1 cellular context compared by ENCODE assay signal in the genomic region with DNA sequence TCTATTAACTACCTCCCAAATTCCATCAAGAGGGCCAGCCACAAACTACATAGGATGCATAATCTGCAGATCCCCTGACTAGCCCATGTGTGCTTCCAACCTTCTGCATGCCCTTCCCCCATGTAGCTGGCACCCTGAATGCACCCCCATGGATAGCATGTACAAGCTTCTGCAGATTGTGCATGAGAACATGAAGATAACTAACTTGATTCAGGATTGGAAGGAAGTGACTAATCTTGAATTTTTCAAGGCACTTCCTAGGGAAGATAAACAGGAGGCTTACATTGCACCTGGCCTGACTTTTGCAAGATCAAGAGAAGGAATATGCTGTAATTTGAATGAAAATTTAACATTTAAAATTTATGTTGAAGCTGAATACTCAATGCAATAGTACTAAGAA.
TF ChIP-seq lines count a peak whose summit lies in the region.

No MANE protein-coding gene starts in this region.

TF ChIP-seq in SK-N-SH treated with all-trans-retinoic acid at 6 μM for 48 hours, 23 proteins besides CTCF, POLR2A, EP300 and RAD21 (continued from another document):
- TF ChIP-seq, protein P1, sequence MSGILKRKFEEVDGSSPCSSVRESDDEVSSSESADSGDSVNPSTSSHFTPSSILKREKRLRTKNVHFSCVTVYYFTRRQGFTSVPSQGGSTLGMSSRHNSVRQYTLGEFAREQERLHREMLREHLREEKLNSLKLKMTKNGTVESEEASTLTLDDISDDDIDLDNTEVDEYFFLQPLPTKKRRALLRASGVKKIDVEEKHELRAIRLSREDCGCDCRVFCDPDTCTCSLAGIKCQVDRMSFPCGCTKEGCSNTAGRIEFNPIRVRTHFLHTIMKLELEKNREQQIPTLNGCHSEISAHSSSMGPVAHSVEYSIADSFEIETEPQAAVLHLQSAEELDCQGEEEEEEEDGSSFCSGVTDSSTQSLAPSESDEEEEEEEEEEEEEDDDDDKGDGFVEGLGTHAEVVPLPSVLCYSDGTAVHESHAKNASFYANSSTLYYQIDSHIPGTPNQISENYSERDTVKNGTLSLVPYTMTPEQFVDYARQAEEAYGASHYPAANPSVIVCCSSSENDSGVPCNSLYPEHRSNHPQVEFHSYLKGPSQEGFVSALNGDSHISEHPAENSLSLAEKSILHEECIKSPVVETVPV (CRISPR knock-in tag; IDR thresholded peaks at IDR 0.05): no peak
- TF ChIP-seq ESRRG (CRISPR knock-in tag; IDR thresholded peaks at IDR 0.05): no peak
- TF ChIP-seq ZNF70 (CRISPR knock-in tag; IDR thresholded peaks at IDR 0.05): no peak
- TF ChIP-seq, protein P2, sequence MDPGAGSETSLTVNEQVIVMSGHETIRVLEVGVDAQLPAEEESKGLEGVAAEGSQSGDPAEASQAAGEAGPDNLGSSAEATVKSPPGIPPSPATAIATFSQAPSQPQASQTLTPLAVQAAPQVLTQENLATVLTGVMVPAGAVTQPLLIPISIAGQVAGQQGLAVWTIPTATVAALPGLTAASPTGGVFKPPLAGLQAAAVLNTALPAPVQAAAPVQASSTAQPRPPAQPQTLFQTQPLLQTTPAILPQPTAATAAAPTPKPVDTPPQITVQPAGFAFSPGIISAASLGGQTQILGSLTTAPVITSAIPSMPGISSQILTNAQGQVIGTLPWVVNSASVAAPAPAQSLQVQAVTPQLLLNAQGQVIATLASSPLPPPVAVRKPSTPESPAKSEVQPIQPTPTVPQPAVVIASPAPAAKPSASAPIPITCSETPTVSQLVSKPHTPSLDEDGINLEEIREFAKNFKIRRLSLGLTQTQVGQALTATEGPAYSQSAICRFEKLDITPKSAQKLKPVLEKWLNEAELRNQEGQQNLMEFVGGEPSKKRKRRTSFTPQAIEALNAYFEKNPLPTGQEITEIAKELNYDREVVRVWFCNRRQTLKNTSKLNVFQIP (CRISPR knock-in tag; IDR thresholded peaks at IDR 0.05; ENCODE audit: borderline replicate concordance, low read depth): no peak
- no peak for TF ChIP-seq ZNF565 (CRISPR knock-in tag; conservative IDR thresholded peaks at IDR 0.05; ENCODE audit: low read depth)
